In genomic region chr6:25652007-25652515, GRCh38 we compare ENCODE assay signal across 1 cellular context.
TF ChIP-seq lines count a peak whose summit lies in the region.

A gene with protein sequence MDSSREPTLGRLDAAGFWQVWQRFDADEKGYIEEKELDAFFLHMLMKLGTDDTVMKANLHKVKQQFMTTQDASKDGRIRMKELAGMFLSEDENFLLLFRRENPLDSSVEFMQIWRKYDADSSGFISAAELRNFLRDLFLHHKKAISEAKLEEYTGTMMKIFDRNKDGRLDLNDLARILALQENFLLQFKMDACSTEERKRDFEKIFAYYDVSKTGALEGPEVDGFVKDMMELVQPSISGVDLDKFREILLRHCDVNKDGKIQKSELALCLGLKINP (plus strand): TSS chr6:25652215. CDS start chr6:25652404, 189 bp downstream.

TF ChIP-seq in HepG2, 621 proteins besides CTCF, POLR2A, EP300 and RAD21 (continued from another document):
- TF ChIP-seq, protein P1, sequence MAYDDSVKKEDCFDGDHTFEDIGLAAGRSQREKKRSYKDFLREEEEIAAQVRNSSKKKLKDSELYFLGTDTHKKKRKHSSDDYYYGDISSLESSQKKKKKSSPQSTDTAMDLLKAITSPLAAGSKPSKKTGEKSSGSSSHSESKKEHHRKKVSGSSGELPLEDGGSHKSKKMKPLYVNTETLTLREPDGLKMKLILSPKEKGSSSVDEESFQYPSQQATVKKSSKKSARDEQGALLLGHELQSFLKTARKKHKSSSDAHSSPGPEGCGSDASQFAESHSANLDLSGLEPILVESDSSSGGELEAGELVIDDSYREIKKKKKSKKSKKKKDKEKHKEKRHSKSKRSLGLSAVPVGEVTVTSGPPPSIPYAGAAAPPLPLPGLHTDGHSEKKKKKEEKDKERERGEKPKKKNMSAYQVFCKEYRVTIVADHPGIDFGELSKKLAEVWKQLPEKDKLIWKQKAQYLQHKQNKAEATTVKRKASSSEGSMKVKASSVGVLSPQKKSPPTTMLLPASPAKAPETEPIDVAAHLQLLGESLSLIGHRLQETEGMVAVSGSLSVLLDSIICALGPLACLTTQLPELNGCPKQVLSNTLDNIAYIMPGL (CRISPR knock-in tag; IDR thresholded peaks at IDR 0.05; ENCODE audit: borderline replicate concordance in 1 of 2, low read depth in 1 of 2): peak in 1 of 2 experiments; percentile 69; a peak in 1 of 4 replicates
- TF ChIP-seq NCOA2 (CRISPR knock-in tag; IDR thresholded peaks at IDR 0.05): peak; percentile 78
- TF ChIP-seq, protein P2, sequence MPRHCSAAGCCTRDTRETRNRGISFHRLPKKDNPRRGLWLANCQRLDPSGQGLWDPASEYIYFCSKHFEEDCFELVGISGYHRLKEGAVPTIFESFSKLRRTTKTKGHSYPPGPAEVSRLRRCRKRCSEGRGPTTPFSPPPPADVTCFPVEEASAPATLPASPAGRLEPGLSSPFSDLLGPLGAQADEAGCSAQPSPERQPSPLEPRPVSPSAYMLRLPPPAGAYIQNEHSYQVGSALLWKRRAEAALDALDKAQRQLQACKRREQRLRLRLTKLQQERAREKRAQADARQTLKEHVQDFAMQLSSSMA (CRISPR knock-in tag; IDR thresholded peaks at IDR 0.05): peak; percentile 97
- TF ChIP-seq, protein P3, sequence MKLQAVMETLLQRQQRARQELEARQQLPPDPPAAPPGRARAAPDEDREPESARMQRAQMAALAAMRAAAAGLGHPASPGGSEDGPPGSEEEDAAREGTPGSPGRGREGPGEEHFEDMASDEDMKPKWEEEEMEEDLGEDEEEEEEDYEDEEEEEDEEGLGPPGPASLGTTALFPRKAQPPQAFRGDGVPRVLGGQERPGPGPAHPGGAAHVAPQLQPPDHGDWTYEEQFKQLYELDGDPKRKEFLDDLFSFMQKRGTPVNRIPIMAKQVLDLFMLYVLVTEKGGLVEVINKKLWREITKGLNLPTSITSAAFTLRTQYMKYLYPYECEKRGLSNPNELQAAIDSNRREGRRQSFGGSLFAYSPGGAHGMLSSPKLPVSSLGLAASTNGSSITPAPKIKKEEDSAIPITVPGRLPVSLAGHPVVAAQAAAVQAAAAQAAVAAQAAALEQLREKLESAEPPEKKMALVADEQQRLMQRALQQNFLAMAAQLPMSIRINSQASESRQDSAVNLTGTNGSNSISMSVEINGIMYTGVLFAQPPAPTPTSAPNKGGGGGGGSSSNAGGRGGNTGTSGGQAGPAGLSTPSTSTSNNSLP (IDR thresholded peaks at IDR 0.05; ENCODE audit: low read depth, low read length): no peak
- no peak for TF ChIP-seq ZNF260 (CRISPR knock-in tag; IDR thresholded peaks at IDR 0.05; ENCODE audit: borderline replicate concordance, low read depth)
- 0 out of 2 replicates have a peak, but pooled peaks have one; percentile 75 for TF ChIP-seq ZNF101 (CRISPR knock-in tag; IDR thresholded peaks at IDR 0.05; ENCODE audit: borderline replicate concordance, low read depth)
- TF ChIP-seq SP5 (CRISPR knock-in tag; IDR thresholded peaks at IDR 0.05; ENCODE audit: borderline replicate concordance, low read depth): no peak
- TF ChIP-seq ZNF761 (CRISPR knock-in tag; conservative IDR thresholded peaks at IDR 0.05): peak; percentile 94
- TF ChIP-seq MIXL1 (CRISPR knock-in tag; IDR thresholded peaks at IDR 0.05): peak; percentile 94
- peak; percentile 96; the same call in 1 of the 2 replicates for TF ChIP-seq ZNF816 (CRISPR knock-in tag; IDR thresholded peaks at IDR 0.05; ENCODE audit: borderline replicate concordance)
- TF ChIP-seq, protein P4, sequence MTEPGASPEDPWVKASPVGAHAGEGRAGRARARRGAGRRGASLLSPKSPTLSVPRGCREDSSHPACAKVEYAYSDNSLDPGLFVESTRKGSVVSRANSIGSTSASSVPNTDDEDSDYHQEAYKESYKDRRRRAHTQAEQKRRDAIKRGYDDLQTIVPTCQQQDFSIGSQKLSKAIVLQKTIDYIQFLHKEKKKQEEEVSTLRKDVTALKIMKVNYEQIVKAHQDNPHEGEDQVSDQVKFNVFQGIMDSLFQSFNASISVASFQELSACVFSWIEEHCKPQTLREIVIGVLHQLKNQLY (CRISPR knock-in tag; IDR thresholded peaks at IDR 0.05): peak; percentile 51; the same call in 1 of the 2 replicates
- TF ChIP-seq ZNF749 (CRISPR knock-in tag; IDR thresholded peaks at IDR 0.05; ENCODE audit: borderline replicate concordance): peak; percentile 96; the same call in 1 of the 2 replicates
- no peak for TF ChIP-seq CREB1 (IDR thresholded peaks at IDR 0.05)
- TF ChIP-seq CREB1 (CRISPR knock-in tag; IDR thresholded peaks at IDR 0.05): no peak
- no peak for TF ChIP-seq NBN (conservative IDR thresholded peaks at IDR 0.05)
- TF ChIP-seq TAF1 (CRISPR knock-in tag; IDR thresholded peaks at IDR 0.05): peak; percentile 32; the same call in 1 of the 2 replicates
- 0 out of 2 replicates have a peak, but pooled peaks have one; percentile 19 for TF ChIP-seq ZNF354B (CRISPR knock-in tag; IDR thresholded peaks at IDR 0.05)
- TF ChIP-seq, protein P5, sequence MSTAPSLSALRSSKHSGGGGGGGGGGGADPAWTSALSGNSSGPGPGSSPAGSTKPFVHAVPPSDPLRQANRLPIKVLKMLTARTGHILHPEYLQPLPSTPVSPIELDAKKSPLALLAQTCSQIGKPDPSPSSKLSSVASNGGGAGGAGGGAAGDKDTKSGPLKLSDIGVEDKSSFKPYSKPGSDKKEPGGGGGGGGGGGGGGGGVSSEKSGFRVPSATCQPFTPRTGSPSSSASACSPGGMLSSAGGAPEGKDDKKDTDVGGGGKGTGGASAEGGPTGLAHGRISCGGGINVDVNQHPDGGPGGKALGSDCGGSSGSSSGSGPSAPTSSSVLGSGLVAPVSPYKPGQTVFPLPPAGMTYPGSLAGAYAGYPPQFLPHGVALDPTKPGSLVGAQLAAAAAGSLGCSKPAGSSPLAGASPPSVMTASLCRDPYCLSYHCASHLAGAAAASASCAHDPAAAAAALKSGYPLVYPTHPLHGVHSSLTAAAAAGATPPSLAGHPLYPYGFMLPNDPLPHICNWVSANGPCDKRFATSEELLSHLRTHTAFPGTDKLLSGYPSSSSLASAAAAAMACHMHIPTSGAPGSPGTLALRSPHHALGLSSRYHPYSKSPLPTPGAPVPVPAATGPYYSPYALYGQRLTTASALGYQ (CRISPR knock-in tag; IDR thresholded peaks at IDR 0.05): peak; percentile 83
- peak; percentile 95; the same call in 1 of the 2 replicates for TF ChIP-seq ZNF253 (CRISPR knock-in tag; IDR thresholded peaks at IDR 0.05; ENCODE audit: borderline replicate concordance)
- TF ChIP-seq SP4 (CRISPR knock-in tag; IDR thresholded peaks at IDR 0.05): peak; percentile 56; the same call in 1 of the 2 replicates
- peak; percentile 93 for TF ChIP-seq ZFAT (CRISPR knock-in tag; conservative IDR thresholded peaks at IDR 0.05)
- TF ChIP-seq ZNF276 (CRISPR knock-in tag; IDR thresholded peaks at IDR 0.05; ENCODE audit: low read depth): peak; percentile 94
- TF ChIP-seq CBX1 (IDR thresholded peaks at IDR 0.05; ENCODE audit: low read depth): no peak
- TF ChIP-seq SOX6 (IDR thresholded peaks at IDR 0.05): no peak
- TF ChIP-seq SOX6 (CRISPR knock-in tag; IDR thresholded peaks at IDR 0.05): peak; percentile 66
- no peak; the same call in none of the 2 replicates for TF ChIP-seq SMAD9 (CRISPR knock-in tag; IDR thresholded peaks at IDR 0.05)
- peak; percentile 94 for TF ChIP-seq ZNF331 (CRISPR knock-in tag; IDR thresholded peaks at IDR 0.05)
- no peak for TF ChIP-seq PHF21A (CRISPR knock-in tag; IDR thresholded peaks at IDR 0.05)
- TF ChIP-seq EED (CRISPR knock-in tag; IDR thresholded peaks at IDR 0.05): peak; percentile 95; the same call in 1 of the 2 replicates
- no peak for TF ChIP-seq ASH2L (IDR thresholded peaks at IDR 0.05; ENCODE audit: insufficient read length, low read depth, low read length)
- TF ChIP-seq ADNP (CRISPR knock-in tag; IDR thresholded peaks at IDR 0.05): no peak
- TF ChIP-seq ZNF432 (CRISPR knock-in tag; IDR thresholded peaks at IDR 0.05; ENCODE audit: borderline replicate concordance): no peak
- peak; percentile 91 for TF ChIP-seq ZNF335 (CRISPR knock-in tag; IDR thresholded peaks at IDR 0.05)
- TF ChIP-seq, protein P6, sequence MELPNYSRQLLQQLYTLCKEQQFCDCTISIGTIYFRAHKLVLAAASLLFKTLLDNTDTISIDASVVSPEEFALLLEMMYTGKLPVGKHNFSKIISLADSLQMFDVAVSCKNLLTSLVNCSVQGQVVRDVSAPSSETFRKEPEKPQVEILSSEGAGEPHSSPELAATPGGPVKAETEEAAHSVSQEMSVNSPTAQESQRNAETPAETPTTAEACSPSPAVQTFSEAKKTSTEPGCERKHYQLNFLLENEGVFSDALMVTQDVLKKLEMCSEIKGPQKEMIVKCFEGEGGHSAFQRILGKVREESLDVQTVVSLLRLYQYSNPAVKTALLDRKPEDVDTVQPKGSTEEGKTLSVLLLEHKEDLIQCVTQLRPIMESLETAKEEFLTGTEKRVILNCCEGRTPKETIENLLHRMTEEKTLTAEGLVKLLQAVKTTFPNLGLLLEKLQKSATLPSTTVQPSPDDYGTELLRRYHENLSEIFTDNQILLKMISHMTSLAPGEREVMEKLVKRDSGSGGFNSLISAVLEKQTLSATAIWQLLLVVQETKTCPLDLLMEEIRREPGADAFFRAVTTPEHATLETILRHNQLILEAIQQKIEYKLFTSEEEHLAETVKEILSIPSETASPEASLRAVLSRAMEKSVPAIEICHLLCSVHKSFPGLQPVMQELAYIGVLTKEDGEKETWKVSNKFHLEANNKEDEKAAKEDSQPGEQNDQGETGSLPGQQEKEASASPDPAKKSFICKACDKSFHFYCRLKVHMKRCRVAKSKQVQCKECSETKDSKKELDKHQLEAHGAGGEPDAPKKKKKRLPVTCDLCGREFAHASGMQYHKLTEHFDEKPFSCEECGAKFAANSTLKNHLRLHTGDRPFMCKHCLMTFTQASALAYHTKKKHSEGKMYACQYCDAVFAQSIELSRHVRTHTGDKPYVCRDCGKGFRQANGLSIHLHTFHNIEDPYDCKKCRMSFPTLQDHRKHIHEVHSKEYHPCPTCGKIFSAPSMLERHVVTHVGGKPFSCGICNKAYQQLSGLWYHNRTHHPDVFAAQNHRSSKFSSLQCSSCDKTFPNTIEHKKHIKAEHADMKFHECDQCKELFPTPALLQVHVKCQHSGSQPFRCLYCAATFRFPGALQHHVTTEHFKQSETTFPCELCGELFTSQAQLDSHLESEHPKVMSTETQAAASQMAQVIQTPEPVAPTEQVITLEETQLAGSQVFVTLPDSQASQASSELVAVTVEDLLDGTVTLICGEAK (IDR thresholded peaks at IDR 0.05): no peak
- TF ChIP-seq, protein P6 (CRISPR knock-in tag; IDR thresholded peaks at IDR 0.05): peak; percentile 92; the same call in 1 of the 2 replicates
- TF ChIP-seq ZNF484 (CRISPR knock-in tag; IDR thresholded peaks at IDR 0.05; ENCODE audit: borderline replicate concordance, low read depth): no peak
- TF ChIP-seq MEIS1 (CRISPR knock-in tag; IDR thresholded peaks at IDR 0.05; ENCODE audit: borderline replicate concordance): peak; percentile 85
- TF ChIP-seq, protein P7, sequence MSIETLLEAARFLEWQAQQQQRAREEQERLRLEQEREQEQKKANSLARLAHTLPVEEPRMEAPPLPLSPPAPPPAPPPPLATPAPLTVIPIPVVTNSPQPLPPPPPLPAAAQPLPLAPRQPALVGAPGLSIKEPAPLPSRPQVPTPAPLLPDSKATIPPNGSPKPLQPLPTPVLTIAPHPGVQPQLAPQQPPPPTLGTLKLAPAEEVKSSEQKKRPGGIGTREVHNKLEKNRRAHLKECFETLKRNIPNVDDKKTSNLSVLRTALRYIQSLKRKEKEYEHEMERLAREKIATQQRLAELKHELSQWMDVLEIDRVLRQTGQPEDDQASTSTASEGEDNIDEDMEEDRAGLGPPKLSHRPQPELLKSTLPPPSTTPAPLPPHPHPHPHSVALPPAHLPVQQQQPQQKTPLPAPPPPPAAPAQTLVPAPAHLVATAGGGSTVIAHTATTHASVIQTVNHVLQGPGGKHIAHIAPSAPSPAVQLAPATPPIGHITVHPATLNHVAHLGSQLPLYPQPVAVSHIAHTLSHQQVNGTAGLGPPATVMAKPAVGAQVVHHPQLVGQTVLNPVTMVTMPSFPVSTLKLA (IDR thresholded peaks at IDR 0.05): no peak
- peak; percentile 93 for TF ChIP-seq MEF2D (CRISPR knock-in tag; IDR thresholded peaks at IDR 0.05)
- TF ChIP-seq ZNF678 (CRISPR knock-in tag; IDR thresholded peaks at IDR 0.05): peak; percentile 95
- TF ChIP-seq ZNF563 (CRISPR knock-in tag; IDR thresholded peaks at IDR 0.05): peak; percentile 96
- no peak for TF ChIP-seq RBM22 (optimal IDR thresholded peaks at IDR 0.05; ENCODE audit: low read length)
- TF ChIP-seq GLI4 (CRISPR knock-in tag; IDR thresholded peaks at IDR 0.05; ENCODE audit: borderline replicate concordance): peak; percentile 95
- TF ChIP-seq RBM39 (IDR thresholded peaks at IDR 0.05; ENCODE audit: low read depth, low read length, poor library complexity, severe bottlenecking): no peak
- peak; percentile 72 for TF ChIP-seq BCL6 (CRISPR knock-in tag; IDR thresholded peaks at IDR 0.05)
